ENCODE assay signal across 7 cellular contexts in the genomic region with DNA sequence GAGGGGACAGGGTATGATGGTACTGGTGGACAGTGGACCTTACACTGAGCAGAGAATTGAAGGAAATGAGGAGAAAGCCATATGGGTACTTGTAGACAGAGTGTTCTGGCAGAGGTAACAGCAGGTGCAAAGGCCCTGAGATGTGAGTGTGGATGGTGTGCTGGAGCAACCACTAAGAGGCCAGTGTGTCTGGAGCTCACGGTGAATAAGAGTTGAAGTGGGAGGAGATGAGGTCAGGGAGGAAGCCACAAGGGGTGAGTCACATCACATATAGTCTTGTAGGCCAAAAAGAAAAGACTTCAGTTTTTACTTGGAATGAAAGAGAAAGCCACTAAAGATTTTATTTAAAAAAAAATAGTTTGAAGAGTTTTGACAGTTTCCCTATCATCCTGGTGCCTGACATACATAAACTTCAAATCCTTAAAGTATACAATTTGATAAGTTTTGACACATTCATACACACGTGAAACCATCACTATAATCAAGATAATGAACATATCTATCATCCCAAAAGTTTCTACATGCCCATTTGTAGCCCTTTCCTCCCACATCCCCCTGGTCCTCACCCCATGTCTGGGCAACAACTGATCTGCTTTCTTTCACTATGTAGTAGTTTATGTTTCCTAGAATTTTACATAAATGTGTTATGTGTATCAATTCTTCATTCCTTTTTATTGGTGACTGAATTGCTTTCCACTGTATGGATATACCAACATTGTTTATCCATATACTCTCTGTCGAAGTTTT.
DNase-seq lines count a peak whose midpoint lies in the region; ATAC-seq and TF ChIP-seq lines count a peak whose summit lies in the region.

No MANE protein-coding gene starts in this region.

- no peaks in the 10 kb centered on the region for H3K79me2 ChIP-seq in PC-3 (ENCODE audit: low read length)

- no peaks in the 10 kb centered on the region for H3K9me3 ChIP-seq in PC-3 (ENCODE audit: low read length)

- H3K9me2 ChIP-seq in PC-3 (replicated peaks; ENCODE audit: low read length) = no peaks in the 10 kb centered on the region

- peaks cover 5% of the 10 kb centered on the region for H3K4me1 ChIP-seq in PC-3 (ENCODE audit: insufficient read depth, low read length)

- intact Hi-C loops in PC-3 (cut with micrococcal nuclease) = no loop called here

- CTCF ChIA-PET in PC-3 (lab: Charles Lee) = no interaction called here

- no peak overlapping the region for H2AFZ ChIP-seq in PC-3 (ENCODE audit: low read length)

- no peak overlapping the region for H3K9ac ChIP-seq in PC-3 (ENCODE audit: low read length)

- no peak overlapping the region for H3K4me3 ChIP-seq in PC-3 (ENCODE audit: low read length)

- BruUV-seq in PC-3 (replicated peaks; lab: Mats Ljungman, UMichigan) = no TSS peak

- TF ChIP-seq CTCF in PC-3 (conservative IDR thresholded peaks at IDR 0.05; ENCODE audit: low read depth, low read length) = no peak

- no peaks in the 10 kb centered on the region for H4K20me1 ChIP-seq in PC-3 (ENCODE audit: low read length)

- H3K36me3 ChIP-seq in PC-3 (ENCODE audit: low read depth, low read length) = no peaks in the 10 kb centered on the region

- POLR2A ChIA-PET in PC-3 (lab: Charles Lee; ENCODE audit: unreplicated experiment) = no interaction called here

- H3K27ac ChIP-seq in PC-3 (ENCODE audit: low read length) = no peak overlapping the region

- no peaks in the 10 kb centered on the region for H3K27me3 ChIP-seq in PC-3 (ENCODE audit: low read length)

- no peaks in the 10 kb centered on the region for H3F3A ChIP-seq in PC-3 (ENCODE audit: low read length, unreplicated experiment)

- ATAC-seq in GM18861 (IDR thresholded peaks at IDR 0.05; ENCODE audit: unreplicated experiment) (peak; percentile 96), HG02763 (IDR thresholded peaks at IDR 0.05; ENCODE audit: unreplicated experiment) (peak; percentile 99), PC-3 (peak; percentile 100)

- no peak overlapping the region for H3K4me2 ChIP-seq in PC-3 (ENCODE audit: low read length)

- DNase-seq in PC-3 (peak; percentile 88), dedifferentiated amniotic fluid mesenchymal stem cell (ENCODE audit: extremely low spot score) (peak; percentile 35), NCI-H2171 (lab: John Stamatoyannopoulos, UW) (no peak), NCI-H1694 treated with DMSO at 0.1 percent for 48 hours (lab: John Stamatoyannopoulos, UW) (no peak)
- peak; percentile 72 for DNase-seq in stimulated activated CD8-positive, alpha-beta memory T cell treated with anti-CD3 and anti-CD28 coated beads, Interleukin-4, amount 100 ng/mL, for 48 hours

Comparison
In these comparisons a context has a peak if more than half of its experiments do, and no peak if none do; other contexts are left out.
1. DNase-seq: peak in PC-3 (single experiment), dedifferentiated amniotic fluid mesenchymal stem cell (single experiment) and stimulated activated CD8-positive, alpha-beta memory T cell treated with anti-CD3 and anti-CD28 coated beads, Interleukin-4, amount 100 ng/mL, for 48 hours (single experiment); none in NCI-H2171 (single experiment) and NCI-H1694 treated with DMSO at 0.1 percent for 48 hours (single experiment).
2. Peak in every context shown above with its lines, with median percentiles within 50 percentile points of each other: ATAC-seq.